Comparison of ENCODE assay signal across 33 cellular contexts in the genomic region with DNA sequence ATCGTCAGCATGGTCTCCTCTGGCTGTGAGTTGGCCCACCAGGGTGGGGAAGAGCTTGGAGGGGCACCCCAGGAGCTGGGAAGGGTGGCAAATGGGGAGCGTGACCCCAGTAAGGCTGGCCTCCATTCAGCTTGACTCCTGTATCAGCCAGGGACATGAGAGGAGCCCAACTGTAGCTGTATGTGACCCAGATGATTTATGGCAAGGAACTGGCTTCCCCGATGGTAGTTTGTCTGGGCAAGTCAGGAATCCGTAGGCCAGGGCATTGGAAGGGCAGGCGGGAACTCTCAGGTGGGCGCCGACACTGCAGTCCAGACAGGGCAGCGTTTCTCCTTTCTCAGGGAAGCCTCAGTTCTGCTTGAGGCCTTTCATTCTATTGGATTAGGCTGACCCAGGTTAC. TPM values are rescaled to one million over a fixed set of nuclear protein-coding genes. Genes with fewer than 3 reads are reported as not detected.
"Had no signal": no experiment of that assay in that cellular context is flagged by ENCODE, and none has a peak within 500 bp of the region (broad histone marks: within the 10 kb centered on the region; RNA-seq: fewer than 3 reads in every experiment).

No MANE protein-coding gene starts in this region.

- ATAC-seq: heart right ventricle; left ventricle myocardium superior; lower lobe of right lung; natural killer cell; pancreas; stimulated activated memory B cell treated with anti-CD40 and anti-IgM and Interleukin-4, amounts not matched to agents 10 μg/mL and 1 μg/mL and 100 μg/mL, for 72 hours; stimulated activated naive CD8-positive, alpha-beta T cell treated with anti-CD3 and anti-CD28 coated beads, Interleukin-15, Interleukin-2, amounts not matched to agents 100 U/mL and 50 U/mL, for 24 hours had no signal

- H3K27me3 ChIP-seq: neutrophil, pancreas, testis had no signal

- H3K4me1 ChIP-seq: pancreas, right atrium auricular region had no signal

- H3K27ac ChIP-seq: coronary artery, esophagus muscularis mucosa, heart right ventricle, lower lobe of right lung, neutrophil, pancreas, right atrium auricular region, sigmoid colon, testis, tibial artery had no signal

- H3K4me3 ChIP-seq: coronary artery, esophagus muscularis mucosa, heart right ventricle, lower lobe of right lung, pancreas, right atrium auricular region, sigmoid colon, testis, tibial artery had no signal

- H3K36me3 ChIP-seq: esophagus muscularis mucosa, heart right ventricle, lower lobe of right lung, neutrophil, pancreas, right atrium auricular region, sigmoid colon, tibial artery had no signal

- DNase-seq: dermis blood vessel endothelial cell; effector memory CD4-positive, alpha-beta T cell; foreskin melanocyte; glutamatergic neuron; heart right ventricle; hippocampal formation; immature natural killer cell; islet precursor cell; left ventricle myocardium superior; lower lobe of right lung; natural killer cell; pancreas; sigmoid colon; stimulated activated CD4-positive, alpha-beta T cell treated with anti-CD3 and anti-CD28 coated beads, Interleukin-2, amount 100 ng/mL, for 24 hours; stimulated activated CD4-positive, alpha-beta T cell treated with anti-CD3 and anti-CD28 coated beads, Interleukin-4, amount 100 ng/mL, for 24 hours; stimulated activated naive CD8-positive, alpha-beta T cell treated with anti-CD3 and anti-CD28 coated beads, Interleukin-15, Interleukin-2, amounts not matched to agents 100 U/mL and 50 U/mL, for 24 hours; substantia nigra; testis; tibial artery had no signal

- H3K9me3 ChIP-seq: esophagus muscularis mucosa, heart right ventricle, lower lobe of right lung, neutrophil, pancreas, right atrium auricular region, sigmoid colon, testis, tibial artery had no signal

- FAIRE-seq: endothelial cell of umbilical vein, pancreas had no signal

RNA-seq across cellular contexts. Expression of a gene that starts 2.3 kb away (rescaled TPM):
- total RNA-seq: dermis blood vessel endothelial cell, endothelial cell of umbilical vein, epithelial cell of proximal tubule, esophagus muscularis mucosa, left ventricle myocardium superior, lower lobe of right lung, mesenteric fat pad, omental fat pad, pancreas, posterior vena cava, right atrium auricular region, sigmoid colon, skeletal muscle tissue, urinary bladder had no signal
- polyA plus RNA-seq: endothelial cell of umbilical vein, heart right ventricle, neural cell, pancreas had no signal

RNA-seq across cellular contexts. Expression of a gene that starts 13.9 kb away (rescaled TPM):
- total RNA-seq: dermis blood vessel endothelial cell, endothelial cell of umbilical vein, epithelial cell of proximal tubule, esophagus muscularis mucosa, heart right ventricle, left ventricle myocardium superior, lower lobe of right lung, mesenteric fat pad, mononuclear cell, natural killer cell, omental fat pad, pancreas, posterior vena cava, right atrium auricular region, sigmoid colon, skeletal muscle tissue, urinary bladder had no signal
- polyA plus RNA-seq: endothelial cell of umbilical vein, heart right ventricle, immature natural killer cell, neural cell, pancreas, sigmoid colon, urinary bladder had no signal

RNA-seq across cellular contexts. Expression of a gene that starts 22.8 kb away (rescaled TPM):
- total RNA-seq: left ventricle myocardium superior, mesenteric fat pad, skeletal muscle tissue, urinary bladder had no signal
